ENCODE assay signal across 8 cellular contexts in the genomic region with DNA sequence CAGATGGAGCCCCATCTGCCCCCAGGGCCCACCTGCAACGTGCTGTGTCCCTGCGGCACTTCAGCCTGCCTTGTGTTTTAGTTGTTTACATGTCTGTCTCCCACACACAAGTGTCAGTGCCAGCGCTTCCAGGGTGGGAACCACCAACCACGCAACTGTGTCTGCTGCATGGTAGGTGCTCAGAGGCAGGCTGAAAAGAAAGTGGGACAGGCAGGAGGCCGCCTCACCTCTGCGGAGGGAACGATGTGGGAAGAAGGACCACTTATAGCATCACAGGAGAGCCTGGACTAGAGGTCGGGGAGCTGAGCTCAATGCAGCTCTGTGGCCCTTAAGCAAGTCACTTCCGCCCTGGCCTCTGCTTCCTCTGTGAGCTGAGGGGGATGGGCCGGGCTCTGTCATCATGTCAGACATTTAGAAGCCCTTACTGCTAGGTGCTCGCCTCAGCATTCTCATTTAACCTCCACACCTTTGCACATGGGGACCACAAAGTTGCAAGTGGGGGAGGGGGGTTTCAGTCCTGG. TPM values are rescaled to one million over a fixed set of nuclear protein-coding genes. Genes with fewer than 3 reads are reported as not detected.
DNase-seq lines count a peak whose midpoint lies in the region; ATAC-seq and TF ChIP-seq lines count a peak whose summit lies in the region.

No MANE protein-coding gene starts in this region.

- H3K27ac ChIP-seq in DOHH2 (ENCODE audit: low read depth, low read length) = peak overlapping the region; percentile 64

- no peaks in the 10 kb centered on the region for H4K20me1 ChIP-seq in DOHH2 (ENCODE audit: control insufficient read depth, insufficient read depth, low read depth, low read length)

- H3F3A ChIP-seq in DOHH2 (ENCODE audit: control insufficient read depth, insufficient read depth) = no peaks in the 10 kb centered on the region

- H3K36me3 ChIP-seq in DOHH2 (ENCODE audit: control insufficient read depth, low read length) = peaks cover 3% of the 10 kb centered on the region; the same call in 1 of the 2 replicates

- H3K27me3 Mint-ChIP-seq in activated CD8-positive, alpha-beta memory T cell treated with anti-CD3 and anti-CD28 coated beads, Interleukin-2, amount 10 ng/mL, durations not matched to agents 7 days and 5 days = no peaks in the 10 kb centered on the region
- peaks cover 4% of the 10 kb centered on the region for H3K27me3 Mint-ChIP-seq in glutamatergic neuron (ENCODE audit: unreplicated experiment)

- H3K9me3 Mint-ChIP-seq in activated CD8-positive, alpha-beta memory T cell treated with anti-CD3 and anti-CD28 coated beads, Interleukin-2, amount 10 ng/mL, durations not matched to agents 7 days and 5 days (ENCODE audit: low read depth) = no peaks in the 10 kb centered on the region
- H3K9me3 Mint-ChIP-seq in glutamatergic neuron (ENCODE audit: unreplicated experiment) = peaks cover 1% of the 10 kb centered on the region

- H3K9me2 ChIP-seq in DOHH2 (replicated peaks; ENCODE audit: control insufficient read depth, low read length) = no peaks in the 10 kb centered on the region

- H3K36me3 Mint-ChIP-seq in activated CD8-positive, alpha-beta memory T cell treated with anti-CD3 and anti-CD28 coated beads, Interleukin-2, amount 10 ng/mL, durations not matched to agents 7 days and 5 days = peaks cover 6% of the 10 kb centered on the region
- no peaks in the 10 kb centered on the region for H3K36me3 Mint-ChIP-seq in glutamatergic neuron (ENCODE audit: unreplicated experiment)

- TF ChIP-seq CTCF in DOHH2 (IDR thresholded peaks at IDR 0.05; ENCODE audit: low read depth, low read length, poor library complexity, severe bottlenecking) (no peak), glutamatergic neuron (IDR thresholded peaks at IDR 0.05; ENCODE audit: partially characterized antibody, unreplicated experiment) (no peak)

- H3K4me3 Mint-ChIP-seq in activated CD8-positive, alpha-beta memory T cell treated with anti-CD3 and anti-CD28 coated beads, Interleukin-2, amount 10 ng/mL, durations not matched to agents 7 days and 5 days = peak overlapping the region; percentile 73
- H3K4me3 Mint-ChIP-seq in glutamatergic neuron (ENCODE audit: unreplicated experiment) = no peak overlapping the region

- H3K4me3 ChIP-seq in DOHH2 (ENCODE audit: low read length) = peak overlapping the region; percentile 72

- H3K4me2 ChIP-seq in DOHH2 (ENCODE audit: low read length) = peak overlapping the region; percentile 93

- H3K27ac Mint-ChIP-seq in activated CD8-positive, alpha-beta memory T cell treated with anti-CD3 and anti-CD28 coated beads, Interleukin-2, amount 10 ng/mL, durations not matched to agents 7 days and 5 days = peak overlapping the region; percentile 99
- H3K27ac Mint-ChIP-seq in glutamatergic neuron (ENCODE audit: unreplicated experiment) = peak overlapping the region; percentile 69

- H3K9me3 ChIP-seq in DOHH2 (ENCODE audit: control insufficient read depth, insufficient read depth, low read length) = no peaks in the 10 kb centered on the region

- peaks cover 36% of the 10 kb centered on the region for H3K4me1 Mint-ChIP-seq in activated CD8-positive, alpha-beta memory T cell treated with anti-CD3 and anti-CD28 coated beads, Interleukin-2, amount 10 ng/mL, durations not matched to agents 7 days and 5 days
- peaks cover 19% of the 10 kb centered on the region for H3K4me1 Mint-ChIP-seq in glutamatergic neuron (ENCODE audit: low read depth, unreplicated experiment)

- CTCF ChIA-PET in activated CD8-positive, alpha-beta memory T cell treated with anti-CD3 and anti-CD28 coated beads, Interleukin-2, amount 10 ng/mL, durations not matched to agents 7 days and 5 days (lab: Charles Lee) = interaction anchor here (0.8 to 4.5 kb wide), 7 partner anchors 9 to 159 kb away, joined by 3 to 35 read pairs (median 4); a partner anchor contains a TSS

- peak; percentile 62 for DNase-seq in NCI-H1694 (lab: John Stamatoyannopoulos, UW)
- peak; percentile 93 for DNase-seq in activated CD8-positive, alpha-beta memory T cell treated with anti-CD3 and anti-CD28 coated beads, Interleukin-2, amount 10 ng/mL, durations not matched to agents 7 days and 5 days
- no peak for DNase-seq in glutamatergic neuron
- peak; percentile 89 for DNase-seq in stimulated activated CD4-positive, alpha-beta T cell treated with anti-CD3 and anti-CD28 coated beads, Interleukin-15, amount 100 ng/mL, for 24 hours
- DNase-seq in COR-L47 (lab: John Stamatoyannopoulos, UW) = no peak

- H3K4me1 ChIP-seq in DOHH2 (ENCODE audit: control insufficient read depth, low read length) = peaks cover 37% of the 10 kb centered on the region

- peaks cover 42% of the 10 kb centered on the region for H3K79me2 ChIP-seq in DOHH2 (ENCODE audit: control insufficient read depth, low read length)

- peak; percentile 94 for ATAC-seq in activated CD8-positive, alpha-beta memory T cell treated with anti-CD3 and anti-CD28 coated beads, Interleukin-2, amount 10 ng/mL, durations not matched to agents 7 days and 5 days
- ATAC-seq in HG03469 (IDR thresholded peaks at IDR 0.05; ENCODE audit: unreplicated experiment) (no peak), GM19328 (IDR thresholded peaks at IDR 0.05; ENCODE audit: unreplicated experiment) (no peak)

- no peaks in the 10 kb centered on the region for H3K27me3 ChIP-seq in DOHH2 (ENCODE audit: control insufficient read depth, low read length)

RNA-seq across cellular contexts. Expression of a gene that starts 17.8 kb away (rescaled TPM):
- total RNA-seq in activated CD8-positive, alpha-beta memory T cell treated with anti-CD3 and anti-CD28 coated beads, Interleukin-2, amount 10 ng/mL, durations not matched to agents 7 days and 5 days = 10 to 100 TPM; 25.8 to 26.3 TPM
- total RNA-seq in glutamatergic neuron (ENCODE audit: unreplicated experiment) = 16.7 TPM

Comparison
In these comparisons a context has a peak if more than half of its experiments do, and no peak if none do; other contexts are left out.
1. DNase-seq: peak in NCI-H1694 (single experiment), activated CD8-positive, alpha-beta memory T cell treated with anti-CD3 and anti-CD28 coated beads, Interleukin-2, amount 10 ng/mL, durations not matched to agents 7 days and 5 days (single experiment) and stimulated activated CD4-positive, alpha-beta T cell treated with anti-CD3 and anti-CD28 coated beads, Interleukin-15, amount 100 ng/mL, for 24 hours (single experiment); none in glutamatergic neuron (single experiment) and COR-L47 (single experiment).